In genomic region chr1:244056602-244057001, GRCh38 we compare ENCODE assay signal across 21 cellular contexts. TPM values are rescaled to one million over a fixed set of nuclear protein-coding genes. Genes with fewer than 3 reads are reported as not detected.
A peak's percentile ranks its signal among the peaks of the same experiment; 100 is the strongest.
DNase-seq lines count a peak whose midpoint lies in the region; ATAC-seq and TF ChIP-seq lines count a peak whose summit lies in the region.
"Had no signal": no experiment of that assay in that cellular context is flagged by ENCODE, and none has a peak within 500 bp of the region (broad histone marks: within the 10 kb centered on the region; RNA-seq: fewer than 3 reads in every experiment).

No MANE protein-coding gene starts in this region.

- H3K4me2 ChIP-seq in neural progenitor cell, result peak overlapping the region; percentile 76

- peak overlapping the region in 56 of 59 donors; percentile 1 to 99 (median 92) for H3K27ac ChIP-seq in dorsolateral prefrontal cortex
- H3K27ac ChIP-seq in neural progenitor cell, result peak overlapping the region; percentile 55
- peak overlapping the region in 1 of 12 donors; percentile 7 for H3K27ac ChIP-seq in heart left ventricle
- H3K27ac ChIP-seq: adrenal gland, epithelial cell of prostate had no signal

- H3K27me3 ChIP-seq in dorsolateral prefrontal cortex (no peaks in the 10 kb centered on the region), neural progenitor cell (no peaks in the 10 kb centered on the region), heart left ventricle (no peaks in the 10 kb centered on the region)
- H3K27me3 ChIP-seq: adrenal gland, tibial artery had no signal

- H2AFZ ChIP-seq in neural progenitor cell (replicated peaks), result no peak overlapping the region

- intact Hi-C loops in dorsolateral prefrontal cortex (cut with DNase I), result no loop called here
- intact Hi-C loops in heart left ventricle (cut with DNase I), result loop anchor here in 3 of 10 donors (10.0 kb wide), 2 partner anchors 202 to 218 kb away; partner anchors contain the start of gene AKT3 (in 1 of the 3)
- intact Hi-C loops in left colon (cut with DNase I, micrococcal nuclease), result loop anchor here in 1 of 2 donors (10.0 kb wide), 1 partner anchor 218 kb away; no protein-coding TSS in a partner anchor

- H3K36me3 ChIP-seq in neural progenitor cell, result no peaks in the 10 kb centered on the region
- peaks cover 0 to 38% (median 24%) of the 10 kb centered on the region in 9 donors for H3K36me3 ChIP-seq in heart left ventricle

- peaks cover 4% of the 10 kb centered on the region for H3K36me3 Mint-ChIP-seq in neural progenitor cell

- peaks cover 30% of the 10 kb centered on the region for H3K4me1 Mint-ChIP-seq in neural progenitor cell
- H3K4me1 Mint-ChIP-seq: immature natural killer cell had no signal

- peaks cover 49% of the 10 kb centered on the region for H3K79me2 ChIP-seq in neural progenitor cell (ENCODE audit: low read depth)

- ATAC-seq in heart left ventricle (no peak), left colon (no peak)
- ATAC-seq: left ventricle myocardium superior; stimulated activated naive CD8-positive, alpha-beta T cell treated with anti-CD3 and anti-CD28 coated beads, Interleukin-15, amount 100 ng/mL, for 72 hours had no signal

- H3K9ac ChIP-seq in neural progenitor cell, result no peak overlapping the region

- peaks cover 35% of the 10 kb centered on the region for H3F3A ChIP-seq in neural progenitor cell (ENCODE audit: low read depth)

- no peaks in the 10 kb centered on the region for H3K9me3 ChIP-seq in neural progenitor cell (ENCODE audit: low read depth)
- H3K9me3 ChIP-seq in heart left ventricle, result no peaks in the 10 kb centered on the region
- H3K9me3 ChIP-seq: adrenal gland, tibial artery had no signal

- TF ChIP-seq POLR2A in heart left ventricle (IDR thresholded peaks at IDR 0.05), result no peak

- DNase-seq in G401 (ENCODE audit: low spot score) (peak; percentile 52), NCI-H82 treated with DMSO at 0.1 percent for 48 hours (lab: John Stamatoyannopoulos, UW; ENCODE audit: unreplicated experiment) (peak; percentile 56), dorsolateral prefrontal cortex (no peak), neural progenitor cell (ENCODE audit: low spot score) (peak; percentile 71), NCI-H2081 treated with DMSO at 0.1 percent for 48 hours (lab: John Stamatoyannopoulos, UW) (no peak), heart left ventricle (no peak), left colon (no peak)
- DNase-seq in stimulated activated CD8-positive, alpha-beta memory T cell treated with anti-CD3 and anti-CD28 coated beads, Interleukin-4, amount 100 ng/mL, for 48 hours, result no peak
- DNase-seq: activated CD4-positive, alpha-beta memory T cell treated with anti-CD3 and anti-CD28 coated beads for 36 hours; activated CD4-positive, CD25-positive, alpha-beta regulatory T cell; activated gamma-delta T cell treated with Interleukin-2 at 50 U/mL for 16 hours; activated T-cell treated with anti-CD3 and anti-CD28 coated beads for 4 hours; adrenal gland; immature natural killer cell; left ventricle myocardium superior; NCI-H1092 treated with DMSO at 0.1 percent for 48 hours; NCI-H2029; stimulated activated CD4-positive, alpha-beta T cell treated with anti-CD3 and anti-CD28 coated beads, Interleukin-12 subunit alpha, Interleukin-12 subunit beta, amount 100 ng/mL, for 4 hours; stimulated activated naive CD8-positive, alpha-beta T cell treated with anti-CD3 and anti-CD28 coated beads, Interleukin-15, amount 100 ng/mL, for 72 hours; tibial artery had no signal

- H3K27ac Mint-ChIP-seq in neural progenitor cell, result peak overlapping the region; percentile 78
- H3K27ac Mint-ChIP-seq: activated CD4-positive, alpha-beta memory T cell treated with anti-CD3 and anti-CD28 coated beads for 36 hours; stimulated activated naive CD8-positive, alpha-beta T cell treated with anti-CD3 and anti-CD28 coated beads, Interleukin-15, amount 100 ng/mL, for 72 hours had no signal

- TF ChIP-seq CTCF in dorsolateral prefrontal cortex (IDR thresholded peaks at IDR 0.05 in 54 of 56, conservative IDR thresholded peaks at IDR 0.05 in 2 of 56; ENCODE audit: low read depth in 1 of 56, partially characterized antibody in 56 of 56) (no peak), neural progenitor cell (IDR thresholded peaks at IDR 0.05) (no peak), heart left ventricle (IDR thresholded peaks at IDR 0.05) (no peak)

- H3K27me3 Mint-ChIP-seq in neural progenitor cell (ENCODE audit: insufficient read depth, low read depth), result no peaks in the 10 kb centered on the region
- H3K27me3 Mint-ChIP-seq: activated CD4-positive, alpha-beta memory T cell treated with anti-CD3 and anti-CD28 coated beads for 36 hours; stimulated activated naive CD8-positive, alpha-beta T cell treated with anti-CD3 and anti-CD28 coated beads, Interleukin-15, amount 100 ng/mL, for 72 hours had no signal

- H3K4me1 ChIP-seq in neural progenitor cell (peaks cover 49% of the 10 kb centered on the region), heart left ventricle (peaks cover under 1 to 30% (median 11%) of the 10 kb centered on the region in 12 donors)

- H3K4me3 ChIP-seq in dorsolateral prefrontal cortex, result peak overlapping the region in 56 of 59 donors; percentile 2 to 98 (median 77)
- H3K4me3 ChIP-seq in neural progenitor cell, result peak overlapping the region; percentile 32
- H3K4me3 ChIP-seq in heart left ventricle, result no peak overlapping the region
- H3K4me3 ChIP-seq: adrenal gland, tibial artery had no signal

- peak overlapping the region; percentile 75 for H3K4me3 Mint-ChIP-seq in neural progenitor cell
- H3K4me3 Mint-ChIP-seq: activated CD4-positive, alpha-beta memory T cell treated with anti-CD3 and anti-CD28 coated beads for 36 hours; immature natural killer cell had no signal

- WGBS in heart left ventricle, 4 donors, result 55 to 81% (median 70%) methylated on average over 5 of the region's 5 CpGs

- in situ Hi-C loops in G401 (cut with HindIII; ENCODE audit: low sequenced_read_pairs), result no loop called here

- no peaks in the 10 kb centered on the region for H3K9me3 Mint-ChIP-seq in neural progenitor cell
- H3K9me3 Mint-ChIP-seq: activated CD4-positive, alpha-beta memory T cell treated with anti-CD3 and anti-CD28 coated beads for 36 hours; immature natural killer cell; stimulated activated naive CD8-positive, alpha-beta T cell treated with anti-CD3 and anti-CD28 coated beads, Interleukin-15, amount 100 ng/mL, for 72 hours had no signal

- peaks cover 46% of the 10 kb centered on the region for H4K20me1 ChIP-seq in neural progenitor cell (ENCODE audit: low read depth)

RNA-seq across cellular contexts. Expression of gene ZBTB18, which starts 5.5 kb away (rescaled TPM):
- 0.74 and 3.1 TPM in 2 replicates for total RNA-seq in G401 (2014; rRNA removed; shearing (Covaris generic))
- total RNA-seq in dorsolateral prefrontal cortex, result 100 to 1,000 TPM in 64 of 120 experiments, 10 to 100 TPM in 56; 44.0 to 166 (median 102) TPM
- total RNA-seq in neural progenitor cell (ENCODE audit: low replicate concordance), result 26.8 and 30.1 TPM in 2 replicates
- total RNA-seq in heart left ventricle, result 10 to 100 TPM; 19.9 to 29.2 (median 22.5) TPM
- 10 to 100 TPM; 12.5 to 19.3 TPM for polyA plus RNA-seq in heart left ventricle
- 10 to 100 TPM; 19.6 to 19.9 TPM for total RNA-seq in left colon

Comparison
In these comparisons a context has a peak if more than half of its experiments do, and no peak if none do; other contexts are left out.
1. DNase-seq: peak in G401 (single experiment), NCI-H82 treated with DMSO at 0.1 percent for 48 hours (single experiment) and neural progenitor cell (single experiment); none in dorsolateral prefrontal cortex (0 of 10), stimulated activated CD8-positive, alpha-beta memory T cell treated with anti-CD3 and anti-CD28 coated beads, Interleukin-4, amount 100 ng/mL, for 48 hours (single experiment), NCI-H2081 treated with DMSO at 0.1 percent for 48 hours (single experiment), heart left ventricle (0 of 5) and left colon (0 of 2).
2. H3K4me3 ChIP-seq: peak in dorsolateral prefrontal cortex (56 of 59) and neural progenitor cell (single experiment); none in heart left ventricle (0 of 12).